1 cellular context compared by ENCODE assay signal in the genomic region with DNA sequence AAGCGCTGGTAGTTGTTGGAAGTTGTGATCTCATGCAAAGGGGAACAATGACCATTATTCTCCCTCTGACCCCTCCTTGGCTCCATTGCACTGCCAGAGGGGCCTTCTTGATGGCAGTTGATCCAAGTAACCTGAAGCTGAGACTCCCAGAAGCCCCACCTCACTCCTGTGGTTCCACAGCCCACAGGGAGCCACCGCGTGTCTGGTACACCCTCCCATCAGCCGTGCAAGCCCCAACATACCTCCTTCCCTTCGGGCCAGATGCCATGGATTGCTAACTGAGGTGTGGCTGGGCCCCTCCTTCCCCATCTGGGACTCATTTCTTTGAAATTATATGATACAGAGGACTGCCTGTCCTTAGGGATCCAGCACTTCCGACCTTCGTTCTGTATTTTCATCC.
TF ChIP-seq lines count a peak whose summit lies in the region.

No MANE protein-coding gene starts in this region.

TF ChIP-seq in H1, 55 proteins besides CTCF, POLR2A, EP300 and RAD21:
- TF ChIP-seq HDAC6 (IDR thresholded peaks at IDR 0.05; ENCODE audit: low read depth, low read length), result no peak
- no peak for TF ChIP-seq TCF12 (IDR thresholded peaks at IDR 0.05; ENCODE audit: low read depth, low read length)
- no peak for TF ChIP-seq NANOG (IDR thresholded peaks at IDR 0.05; ENCODE audit: insufficient read depth, low read depth, low read length, poor library complexity, severe bottlenecking)
- no peak for TF ChIP-seq RBBP5 (IDR thresholded peaks at IDR 0.05; ENCODE audit: borderline replicate concordance, low read depth, low read length)
- TF ChIP-seq, protein P1, sequence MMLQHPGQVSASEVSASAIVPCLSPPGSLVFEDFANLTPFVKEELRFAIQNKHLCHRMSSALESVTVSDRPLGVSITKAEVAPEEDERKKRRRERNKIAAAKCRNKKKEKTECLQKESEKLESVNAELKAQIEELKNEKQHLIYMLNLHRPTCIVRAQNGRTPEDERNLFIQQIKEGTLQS (IDR thresholded peaks at IDR 0.05; ENCODE audit: insufficient read depth, low read depth, low read length), result no peak
- no peak for TF ChIP-seq SRF (IDR thresholded peaks at IDR 0.05; ENCODE audit: low read depth, low read length)
- TF ChIP-seq GABPA (IDR thresholded peaks at IDR 0.05; ENCODE audit: borderline replicate concordance, insufficient read depth, low read length), result no peak
- TF ChIP-seq YY1 (IDR thresholded peaks at IDR 0.05; ENCODE audit: low read depth, low read length), result no peak
- TF ChIP-seq SIN3A (conservative IDR thresholded peaks at IDR 0.05 in 1 of 2, IDR thresholded peaks at IDR 0.05 in 1 of 2; ENCODE audit: low read depth in 1 of 2, low read length in 2 of 2), result no peak
- no peak for TF ChIP-seq POU5F1 (IDR thresholded peaks at IDR 0.05; ENCODE audit: low read depth, low read length)
- no peak for TF ChIP-seq ZNF274 (IDR thresholded peaks at IDR 0.05; ENCODE audit: borderline replicate concordance, extremely low read depth, low read length)
- TF ChIP-seq HDAC2 (IDR thresholded peaks at IDR 0.05; ENCODE audit: borderline replicate concordance in 1 of 2, low read depth in 2 of 2, low read length in 2 of 2), result no peak
